ENCODE assay signal across 23 cellular contexts in the genomic region with DNA sequence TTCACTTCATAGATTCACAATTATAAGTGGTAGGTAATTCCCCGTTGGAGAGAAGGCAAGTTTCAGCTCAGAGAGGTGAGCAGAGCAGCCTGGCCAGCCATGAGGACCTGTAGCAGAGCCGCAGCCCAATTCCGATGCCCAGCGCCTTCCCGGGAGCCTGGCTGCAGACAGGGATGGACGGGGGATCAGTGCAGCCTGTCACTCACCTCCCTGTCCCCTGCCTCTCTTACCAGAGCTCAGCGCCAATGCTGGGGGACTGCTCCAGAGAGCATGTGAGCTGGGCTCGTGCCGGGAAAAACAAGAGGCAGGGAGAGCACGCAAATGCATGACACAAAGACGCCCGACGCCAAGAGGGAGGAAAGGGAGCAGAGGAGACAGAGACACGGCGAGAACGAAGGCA.
A peak's percentile ranks its signal among the peaks of the same experiment; 100 is the strongest.
DNase-seq lines count a peak whose midpoint lies in the region; ATAC-seq and TF ChIP-seq lines count a peak whose summit lies in the region.
"Had no signal": no experiment of that assay in that cellular context is flagged by ENCODE, and none has a peak within 500 bp of the region (broad histone marks: within the 10 kb centered on the region; RNA-seq: fewer than 3 reads in every experiment).

No MANE protein-coding gene starts in this region.

- H3K27ac ChIP-seq in trophoblast cell (ENCODE audit: low read depth, low read length) = no peak overlapping the region
- no peak overlapping the region for H3K27ac ChIP-seq in thyroid gland

- TF ChIP-seq CTCF in endothelial cell (IDR thresholded peaks at IDR 0.05; ENCODE audit: unreplicated experiment) (no peak), thyroid gland (IDR thresholded peaks at IDR 0.05) (no peak)

- DNase-seq in H7 (peak; percentile 28), T-helper 17 cell (no peak), endothelial cell (ENCODE audit: low spot score) (no peak), trophoblast cell (no peak), DMS 273 (lab: John Stamatoyannopoulos, UW; ENCODE audit: unreplicated experiment) (no peak), thyroid gland (no peak), dedifferentiated amniotic fluid mesenchymal stem cell (ENCODE audit: extremely low spot score) (no peak)
- DNase-seq: CD8-positive, alpha-beta memory T cell; DMS79 treated with DMSO at 0.1 percent for 48 hours; GF-D8; HFFc6; Kasumi-1; NCI-H1092 treated with DMSO at 0.1 percent for 48 hours; NCI-H1436 treated with DMSO at 0.1 percent for 48 hours; NCI-H187 treated with DMSO at 0.1 percent for 48 hours; NCI-H2107; NCI-H446; NCI-H524 treated with DMSO at 0.1 percent for 48 hours; NCI-H774 had no signal

- no peaks in the 10 kb centered on the region for H3K27me3 ChIP-seq in H7 (ENCODE audit: control insufficient read depth, insufficient read depth, low read length)
- no peaks in the 10 kb centered on the region for H3K27me3 ChIP-seq in trophoblast cell (ENCODE audit: insufficient read depth, low read length)
- H3K27me3 ChIP-seq in thyroid gland = no peaks in the 10 kb centered on the region

- no peak overlapping the region for H2BK12ac ChIP-seq in trophoblast cell (ENCODE audit: low read length)

- H3K36me3 ChIP-seq in H7 (replicated peaks; ENCODE audit: control insufficient read depth, insufficient read depth, low read length) (no peaks in the 10 kb centered on the region), trophoblast cell (ENCODE audit: control insufficient read depth in 1 of 2, insufficient read depth in 2 of 2, low read length in 2 of 2) (no peaks in the 10 kb centered on the region), thyroid gland (no peaks in the 10 kb centered on the region)
- H3K36me3 ChIP-seq: HAP-1 had no signal

- no peak overlapping the region for H2BK120ac ChIP-seq in trophoblast cell (ENCODE audit: insufficient read depth, low read length, poor library complexity)

- intact Hi-C loops in thyroid gland (cut with DNase I) = no loop called here

- peak overlapping the region; percentile 20 for H4K91ac ChIP-seq in trophoblast cell (ENCODE audit: low read depth, low read length)

- H2BK5ac ChIP-seq in trophoblast cell (ENCODE audit: low read depth, low read length, poor library complexity) = no peak overlapping the region

- H3K4me1 ChIP-seq in trophoblast cell (ENCODE audit: control insufficient read depth in 1 of 2, insufficient read depth in 2 of 2, low read length in 2 of 2) = peaks cover 11 to 14% of the 10 kb centered on the region in 2 experiments
- peaks cover 11 to 25% of the 10 kb centered on the region in 2 donors for H3K4me1 ChIP-seq in thyroid gland
- H3K4me1 ChIP-seq: HAP-1 had no signal

- H3K18ac ChIP-seq in trophoblast cell (ENCODE audit: low read length) = no peak overlapping the region

- no peak for TF ChIP-seq POLR2A in thyroid gland (IDR thresholded peaks at IDR 0.05)

- H3K79me2 ChIP-seq in trophoblast cell (ENCODE audit: control insufficient read depth, insufficient read depth, low read length, poor library complexity) = no peaks in the 10 kb centered on the region

- H3K27me3 Mint-ChIP-seq in T-helper 17 cell (peaks cover under 1% of the 10 kb centered on the region), endothelial cell (ENCODE audit: unreplicated experiment) (peaks cover 7% of the 10 kb centered on the region)

- H3K79me1 ChIP-seq in trophoblast cell (ENCODE audit: low read length) = peaks cover 18% of the 10 kb centered on the region

- H3K36me3 Mint-ChIP-seq in T-helper 17 cell (ENCODE audit: low read depth) (no peaks in the 10 kb centered on the region), endothelial cell (ENCODE audit: low read depth, unreplicated experiment) (no peaks in the 10 kb centered on the region)
- H3K36me3 Mint-ChIP-seq: CD14-positive monocyte had no signal

- H3K4ac ChIP-seq in trophoblast cell (ENCODE audit: low read depth, low read length) = no peak overlapping the region

- H3K4me3 Mint-ChIP-seq in T-helper 17 cell = no peak overlapping the region
- H3K4me3 Mint-ChIP-seq in endothelial cell (ENCODE audit: unreplicated experiment) = no peak overlapping the region
- H3K4me3 Mint-ChIP-seq: CD14-positive monocyte; CD8-positive, alpha-beta memory T cell; HFFc6 had no signal

- H3K23ac ChIP-seq in trophoblast cell (ENCODE audit: low read length) = no peak overlapping the region

- H3K27ac Mint-ChIP-seq in T-helper 17 cell = peak overlapping the region; percentile 29
- H3K27ac Mint-ChIP-seq in endothelial cell (ENCODE audit: unreplicated experiment) = peak overlapping the region; percentile 36
- H3K27ac Mint-ChIP-seq: HFFc6 had no signal

- no peak overlapping the region for H4K8ac ChIP-seq in trophoblast cell (ENCODE audit: low read depth, low read length)

- no CpG with 5 or more reads among the region's 16 CpGs for WGBS in trophoblast cell (ENCODE audit: extremely low coverage, insufficient coverage, insufficient read length)
- 81 to 83% methylated on average over 16 of the region's 16 CpGs for WGBS in thyroid gland, 2 donors

- H2AFZ ChIP-seq in trophoblast cell (ENCODE audit: insufficient read depth, low read length, poor library complexity) = no peak overlapping the region

- H3K9ac ChIP-seq in trophoblast cell (ENCODE audit: low read length) = no peak overlapping the region

- H3K9me3 Mint-ChIP-seq in endothelial cell (ENCODE audit: unreplicated experiment) = no peaks in the 10 kb centered on the region
- H3K9me3 Mint-ChIP-seq: CD8-positive, alpha-beta memory T cell had no signal

- H3K14ac ChIP-seq in trophoblast cell (ENCODE audit: low read length) = no peak overlapping the region

- no peak for ATAC-seq in T-helper 17 cell
- no peak for ATAC-seq in GM18498 (IDR thresholded peaks at IDR 0.05; ENCODE audit: unreplicated experiment)
- ATAC-seq: K562 had no signal

- H3K4me3 ChIP-seq in H7 (ENCODE audit: insufficient read depth, low read depth, low read length) (no peak overlapping the region), trophoblast cell (ENCODE audit: low read depth, low read length) (no peak overlapping the region), thyroid gland (replicated peaks in 1 of 3) (no peak overlapping the region)
- H3K4me3 ChIP-seq: HAP-1, K562 had no signal

- H3K9me3 ChIP-seq in T-helper 17 cell (ENCODE audit: control insufficient read depth, low read length, poor library complexity, severe bottlenecking) (no peaks in the 10 kb centered on the region), trophoblast cell (ENCODE audit: insufficient read depth, low read depth, low read length) (no peaks in the 10 kb centered on the region), thyroid gland (no peaks in the 10 kb centered on the region)
- H3K9me3 ChIP-seq: HAP-1 had no signal

- H3K4me2 ChIP-seq in trophoblast cell (ENCODE audit: low read length) = no peak overlapping the region

- no peak overlapping the region for H2AK5ac ChIP-seq in trophoblast cell (ENCODE audit: low read length)

- H4K12ac ChIP-seq in trophoblast cell (ENCODE audit: low read depth, low read length) = no peak overlapping the region

- H3K4me1 Mint-ChIP-seq in T-helper 17 cell = peaks cover 4% of the 10 kb centered on the region
- H3K4me1 Mint-ChIP-seq in endothelial cell (ENCODE audit: unreplicated experiment) = peaks cover 3% of the 10 kb centered on the region
